11 cellular contexts compared by ENCODE assay signal in genomic region chr6:36368921-36369880, GRCh38. TPM values are rescaled to one million over a fixed set of nuclear protein-coding genes. Genes with fewer than 3 reads are reported as not detected.
DNase-seq lines count a peak whose midpoint lies in the region; ATAC-seq and TF ChIP-seq lines count a peak whose summit lies in the region.
"Had no signal": no experiment of that assay in that cellular context is flagged by ENCODE, and none has a peak within 500 bp of the region (broad histone marks: within the 10 kb centered on the region; RNA-seq: fewer than 3 reads in every experiment).

No MANE protein-coding gene starts in this region.

- DNase-seq in HFFc6 (peak; percentile 91), NCI-H345 treated with DMSO at 0.1 percent for 48 hours (lab: John Stamatoyannopoulos, UW; ENCODE audit: unreplicated experiment) (peak; percentile 48), choroid plexus epithelial cell (ENCODE audit: low read depth) (peak; percentile 86), renal cortical epithelial cell (ENCODE audit: low read depth) (peak; percentile 94)
- DNase-seq: stimulated activated CD4-positive, alpha-beta T cell treated with anti-CD3 and anti-CD28 coated beads, Interleukin-15, amount 100 ng/mL, for 24 hours had no signal

- no peaks in the 10 kb centered on the region for H3K9me3 Mint-ChIP-seq in HFFc6
- H3K9me3 Mint-ChIP-seq: T-cell, type B pancreatic cell had no signal

- H3K4me3 ChIP-seq in choroid plexus epithelial cell (ENCODE audit: low read depth, low read length) = no peak overlapping the region

- H3K4me3 Mint-ChIP-seq in HFFc6 = no peak overlapping the region
- H3K4me3 Mint-ChIP-seq: T-cell, type B pancreatic cell had no signal

- H3K36me3 Mint-ChIP-seq in HFFc6 (ENCODE audit: low read depth) = no peaks in the 10 kb centered on the region; the same call in 1 of the 2 replicates
- H3K36me3 Mint-ChIP-seq: type B pancreatic cell had no signal

- peak overlapping the region; percentile 3 for H3K27ac Mint-ChIP-seq in HFFc6
- H3K27ac Mint-ChIP-seq: T-cell, type B pancreatic cell had no signal

- peaks cover 16% of the 10 kb centered on the region for H3K27me3 Mint-ChIP-seq in HFFc6 (ENCODE audit: insufficient read depth)

- no peak for TF ChIP-seq CTCF in HFFc6 (IDR thresholded peaks at IDR 0.05)
- no peak for TF ChIP-seq CTCF in choroid plexus epithelial cell (conservative IDR thresholded peaks at IDR 0.05; ENCODE audit: low read depth, low read length)

- peaks cover 26% of the 10 kb centered on the region for H3K4me1 Mint-ChIP-seq in HFFc6 (ENCODE audit: low read depth)
- H3K4me1 Mint-ChIP-seq: T-cell had no signal

- ATAC-seq in GM18520 (IDR thresholded peaks at IDR 0.05; ENCODE audit: unreplicated experiment) (no peak), GM19395 (IDR thresholded peaks at IDR 0.05; ENCODE audit: unreplicated experiment) (no peak), GM21367 (IDR thresholded peaks at IDR 0.05; ENCODE audit: unreplicated experiment) (no peak), HG03108 (IDR thresholded peaks at IDR 0.05; ENCODE audit: unreplicated experiment) (no peak)
- ATAC-seq: T-cell had no signal

RNA-seq across cellular contexts. Expression of gene ETV7, which starts 18.3 kb away (rescaled TPM):
- total RNA-seq in HFFc6 (2021; fragmentation: NEBNext Ultra II Directional; extraction: Animal tissue kit (Norgen Biotek cat#: 25700)) = under 1 TPM in 4 of 6 experiments, not detected in 2; 0.20 to 0.32 (median 0.24) TPM
- total RNA-seq in renal cortical epithelial cell = 0.40 and 0.87 TPM in 2 replicates

RNA-seq across cellular contexts. Expression of gene BNIP5, which starts 32.5 kb away (rescaled TPM):
- total RNA-seq in HFFc6 (2021; fragmentation: NEBNext Ultra II Directional; extraction: Animal tissue kit (Norgen Biotek cat#: 25700)) = not detected
- total RNA-seq in renal cortical epithelial cell = 0.35 TPM in 1 of 2 replicates, not detected in the other
